ENCODE assay signal across 13 cellular contexts in the genomic region with DNA sequence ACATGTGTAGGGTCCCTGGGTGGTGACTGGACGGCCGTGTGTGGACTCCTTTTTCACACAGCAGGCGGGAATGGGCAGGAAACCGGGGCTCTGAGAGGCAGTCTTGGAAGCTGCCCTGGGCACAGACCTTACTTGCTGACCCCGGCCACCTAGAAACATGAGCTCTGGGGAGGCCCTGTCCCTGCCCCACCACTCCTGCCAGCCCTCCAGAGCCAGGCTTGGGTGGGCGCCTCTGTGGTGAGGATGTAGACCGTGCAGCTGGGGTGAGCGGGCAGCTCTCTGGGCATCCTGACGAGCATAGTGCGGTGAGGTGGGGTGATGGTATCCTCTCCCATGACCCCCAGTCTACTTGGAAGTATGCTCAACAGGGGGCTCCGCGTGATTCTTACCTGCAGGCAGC.
DNase-seq lines count a peak whose midpoint lies in the region; ATAC-seq and TF ChIP-seq lines count a peak whose summit lies in the region.
"Had no signal": no experiment of that assay in that cellular context is flagged by ENCODE, and none has a peak within 500 bp of the region (broad histone marks: within the 10 kb centered on the region; RNA-seq: fewer than 3 reads in every experiment).

No MANE protein-coding gene starts in this region.

- intact Hi-C loops in natural killer cell (cut with micrococcal nuclease) = no loop called here
- intact Hi-C loops in dorsolateral prefrontal cortex (cut with DNase I) = loop anchor here (5.0 to 10.0 kb wide), 2 partner anchors 45 to 48 kb away; no protein-coding TSS in a partner anchor

- H3K27ac Mint-ChIP-seq in natural killer cell = peak overlapping the region; percentile 96 to 97
- H3K27ac Mint-ChIP-seq in natural killer cell treated with Interleukin-12 subunit alpha and Interleukin-12 subunit beta and Interleukin-15 and Interleukin-18, amount 100 ng/mL, for 72 hours = no peak overlapping the region

- H3K36me3 ChIP-seq in osteoblast (ENCODE audit: insufficient read depth, low read length) = no peaks in the 10 kb centered on the region
- H3K36me3 ChIP-seq in hepatocyte (replicated peaks; ENCODE audit: insufficient read depth, low read depth) = no peaks in the 10 kb centered on the region

- no peaks in the 10 kb centered on the region for H3K36me3 Mint-ChIP-seq in natural killer cell
- H3K36me3 Mint-ChIP-seq in natural killer cell treated with Interleukin-12 subunit alpha and Interleukin-12 subunit beta and Interleukin-15 and Interleukin-18, amount 100 ng/mL, for 72 hours = no peaks in the 10 kb centered on the region

- TF ChIP-seq CTCF in natural killer cell (IDR thresholded peaks at IDR 0.05) (no peak), dorsolateral prefrontal cortex (IDR thresholded peaks at IDR 0.05 in 54 of 56, conservative IDR thresholded peaks at IDR 0.05 in 2 of 56; ENCODE audit: low read depth in 1 of 56, partially characterized antibody in 56 of 56) (no peak), osteoblast (IDR thresholded peaks at IDR 0.05; ENCODE audit: extremely low read depth, low read depth, low read length) (no peak), hepatocyte (IDR thresholded peaks at IDR 0.05; ENCODE audit: poor library complexity) (no peak)

- no peaks in the 10 kb centered on the region for H3K9me3 ChIP-seq in osteoblast (ENCODE audit: low read depth, low read length)
- H3K9me3 ChIP-seq in hepatocyte (ENCODE audit: low read depth) = no peaks in the 10 kb centered on the region

- no peak for DNase-seq in natural killer cell
- DNase-seq in natural killer cell treated with Interleukin-12 subunit alpha and Interleukin-12 subunit beta and Interleukin-15 and Interleukin-18, amount 100 ng/mL, for 72 hours (ENCODE audit: low spot score) = no peak
- DNase-seq in dorsolateral prefrontal cortex = no peak
- peak; percentile 21 for DNase-seq in osteoblast (ENCODE audit: insufficient read length, low spot score, missing footprints)
- no peak for DNase-seq in NCI-H1930 (lab: John Stamatoyannopoulos, UW)
- DNase-seq in hepatocyte (ENCODE audit: low spot score) = no peak
- DNase-seq: CD8-positive, alpha-beta T cell; GM23248; NCI-H1417 treated with DMSO at 0.1 percent for 48 hours; NCI-H2081 treated with DMSO at 0.1 percent for 48 hours; NCI-H524 treated with DMSO at 0.1 percent for 48 hours; RPMI8226 had no signal

- H3K27ac ChIP-seq in dorsolateral prefrontal cortex = peak overlapping the region in 48 of 59 donors; percentile 23 to 94 (median 86)
- no peak overlapping the region for H3K27ac ChIP-seq in osteoblast (ENCODE audit: low read depth, low read length)
- no peak overlapping the region for H3K27ac ChIP-seq in hepatocyte
- H3K27ac ChIP-seq: GM23248 had no signal

- H3K27me3 Mint-ChIP-seq in natural killer cell (ENCODE audit: low read depth in 2 of 2) = no peaks in the 10 kb centered on the region
- H3K27me3 Mint-ChIP-seq in natural killer cell treated with Interleukin-12 subunit alpha and Interleukin-12 subunit beta and Interleukin-15 and Interleukin-18, amount 100 ng/mL, for 72 hours = no peaks in the 10 kb centered on the region

- no peak overlapping the region for H3K4me3 Mint-ChIP-seq in natural killer cell
- no peak overlapping the region for H3K4me3 Mint-ChIP-seq in natural killer cell treated with Interleukin-12 subunit alpha and Interleukin-12 subunit beta and Interleukin-15 and Interleukin-18, amount 100 ng/mL, for 72 hours
- H3K4me3 Mint-ChIP-seq: CD8-positive, alpha-beta T cell had no signal

- H3K79me2 ChIP-seq in osteoblast (ENCODE audit: insufficient read depth, low read length) = no peaks in the 10 kb centered on the region
- H3K79me2 ChIP-seq in hepatocyte = peaks cover 52% of the 10 kb centered on the region

- no peak overlapping the region for H2AFZ ChIP-seq in osteoblast (ENCODE audit: low read length)
- no peak overlapping the region for H2AFZ ChIP-seq in hepatocyte
- H2AFZ ChIP-seq: GM23248 had no signal

- H3K4me2 ChIP-seq in osteoblast (ENCODE audit: insufficient read depth, low read length) = no peak overlapping the region
- H3K4me2 ChIP-seq in hepatocyte = no peak overlapping the region

- no peak overlapping the region for H3K4me3 ChIP-seq in dorsolateral prefrontal cortex
- H3K4me3 ChIP-seq in osteoblast (ENCODE audit: insufficient read depth, low read length) = no peak overlapping the region
- H3K4me3 ChIP-seq in hepatocyte = no peak overlapping the region
- H3K4me3 ChIP-seq: GM23248 had no signal

- H3K27me3 ChIP-seq in dorsolateral prefrontal cortex (no peaks in the 10 kb centered on the region), osteoblast (ENCODE audit: insufficient read depth, low read length) (no peaks in the 10 kb centered on the region), hepatocyte (no peaks in the 10 kb centered on the region)

- H3K4me1 Mint-ChIP-seq in natural killer cell = peaks cover 51 to 74% of the 10 kb centered on the region in 2 donors
- H3K4me1 Mint-ChIP-seq in natural killer cell treated with Interleukin-12 subunit alpha and Interleukin-12 subunit beta and Interleukin-15 and Interleukin-18, amount 100 ng/mL, for 72 hours (ENCODE audit: low read depth in 2 of 2) = peaks cover 33 to 40% of the 10 kb centered on the region in 2 donors

- H3K9me2 ChIP-seq in hepatocyte (replicated peaks; ENCODE audit: insufficient read depth) = no peaks in the 10 kb centered on the region

- H4K20me1 ChIP-seq in osteoblast (ENCODE audit: insufficient read depth, low read length) = no peaks in the 10 kb centered on the region
- peaks cover 21% of the 10 kb centered on the region for H4K20me1 ChIP-seq in hepatocyte (ENCODE audit: insufficient read depth, poor library complexity, severe bottlenecking)

- ATAC-seq in natural killer cell (no peak), GM18517 (IDR thresholded peaks at IDR 0.05; ENCODE audit: unreplicated experiment) (no peak)
- no peak for ATAC-seq in natural killer cell treated with Interleukin-12 subunit alpha and Interleukin-12 subunit beta and Interleukin-15 and Interleukin-18, amount 100 ng/mL, for 72 hours
- ATAC-seq: CD8-positive, alpha-beta T cell had no signal

- peaks cover 7% of the 10 kb centered on the region for H3K4me1 ChIP-seq in osteoblast (ENCODE audit: insufficient read depth, low read length)
- H3K4me1 ChIP-seq in hepatocyte (ENCODE audit: insufficient read depth) = peaks cover 17% of the 10 kb centered on the region

- no peaks in the 10 kb centered on the region for H3K9me3 Mint-ChIP-seq in natural killer cell
- H3K9me3 Mint-ChIP-seq in natural killer cell treated with Interleukin-12 subunit alpha and Interleukin-12 subunit beta and Interleukin-15 and Interleukin-18, amount 100 ng/mL, for 72 hours = no peaks in the 10 kb centered on the region
- H3K9me3 Mint-ChIP-seq: CD8-positive, alpha-beta T cell had no signal

- WGBS in hepatocyte (ENCODE audit: low lambda C conversion rate, missing lambda C conversion rate) = 87% methylated on average over 12 of the region's 12 CpGs

Comparison
In these comparisons a context has a peak if more than half of its experiments do, and no peak if none do; other contexts are left out.
1. H3K27ac Mint-ChIP-seq: peak in natural killer cell (2 of 2); none in natural killer cell treated with Interleukin-12 subunit alpha and Interleukin-12 subunit beta and Interleukin-15 and Interleukin-18, amount 100 ng/mL, for 72 hours (0 of 2).
2. H3K27ac ChIP-seq: peak in dorsolateral prefrontal cortex (48 of 59); none in osteoblast (single experiment) and hepatocyte (single experiment).